ENCODE assay signal across 8 cellular contexts in the genomic region with DNA sequence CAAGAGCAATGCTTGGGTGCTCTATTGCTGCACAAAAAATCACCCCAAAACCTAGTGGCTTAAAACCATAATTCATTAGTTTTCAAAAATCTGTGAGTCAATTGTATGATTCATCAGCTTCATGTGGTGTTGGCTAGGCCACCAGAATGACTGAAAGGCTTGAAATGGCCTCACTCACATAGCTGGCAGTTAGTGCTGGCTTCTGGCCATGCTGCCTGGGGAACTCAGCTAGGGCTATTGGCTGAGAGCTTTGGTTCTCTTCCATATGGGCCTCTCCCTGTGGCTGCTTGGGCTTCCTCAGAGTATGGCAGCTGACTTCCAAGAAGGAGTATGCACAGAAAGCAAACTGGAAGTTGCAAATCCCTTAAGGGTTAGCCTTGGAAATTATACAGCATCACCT. TPM values are rescaled to one million over a fixed set of nuclear protein-coding genes. Genes with fewer than 3 reads are reported as not detected.
DNase-seq lines count a peak whose midpoint lies in the region; ATAC-seq and TF ChIP-seq lines count a peak whose summit lies in the region.

No MANE protein-coding gene starts in this region.

- H3K36me3 Mint-ChIP-seq in MCF 10A (ENCODE audit: insufficient read depth, unreplicated experiment), result peaks cover 13% of the 10 kb centered on the region

- DNase-seq in MCF 10A (ENCODE audit: unreplicated experiment) (peak; percentile 94), breast epithelium (ENCODE audit: low spot score in 2 of 2) (no peak), RWPE2 (ENCODE audit: low spot score) (peak; percentile 75), epithelial cell of prostate (ENCODE audit: low read depth, low spot score) (peak; percentile 61), NCI-H1694 (lab: John Stamatoyannopoulos, UW) (no peak), colonic mucosa (no peak)

- H3K27me3 Mint-ChIP-seq in MCF 10A (ENCODE audit: insufficient read depth, unreplicated experiment), result peaks cover 4% of the 10 kb centered on the region

- ATAC-seq in RWPE2 (ENCODE audit: low read depth), result peak; percentile 35; the same call in 2 of the 3 replicates
- ATAC-seq in GM19395 (IDR thresholded peaks at IDR 0.05; ENCODE audit: unreplicated experiment), result no peak
- ATAC-seq in HG03439 (IDR thresholded peaks at IDR 0.05; ENCODE audit: unreplicated experiment), result no peak

- H3K36me3 ChIP-seq in breast epithelium (no peaks in the 10 kb centered on the region), RWPE2 (ENCODE audit: low read depth) (no peaks in the 10 kb centered on the region), colonic mucosa (no peaks in the 10 kb centered on the region)

- CTCF ChIA-PET in MCF 10A (lab: Yijun Ruan, JAX), result interaction anchor here (0.6 to 2.4 kb wide), 5 partner anchors 8 to 750 kb away, joined by 3 to 7 read pairs (median 3); no protein-coding TSS in a partner anchor

- H3K4me1 Mint-ChIP-seq in MCF 10A (ENCODE audit: insufficient read depth, unreplicated experiment), result peaks cover 6% of the 10 kb centered on the region

- H3K4me3 Mint-ChIP-seq in MCF 10A (ENCODE audit: unreplicated experiment), result no peak overlapping the region

- peak overlapping the region; percentile 69 for H3K27ac Mint-ChIP-seq in MCF 10A (ENCODE audit: low read depth, unreplicated experiment)

- H3K27ac ChIP-seq in breast epithelium (no peak overlapping the region), RWPE2 (ENCODE audit: poor library complexity, severe bottlenecking) (peak overlapping the region; percentile 97), epithelial cell of prostate (peak overlapping the region; percentile 81), colonic mucosa (no peak overlapping the region)

- TF ChIP-seq CTCF in MCF 10A (IDR thresholded peaks at IDR 0.05; ENCODE audit: unreplicated experiment) (no peak), breast epithelium (IDR thresholded peaks at IDR 0.05) (no peak), RWPE2 (IDR thresholded peaks at IDR 0.05; ENCODE audit: poor library complexity, severe bottlenecking) (no peak), colonic mucosa (IDR thresholded peaks at IDR 0.05) (no peak)

- peaks cover 0 to 6% of the 10 kb centered on the region in 2 donors for H3K27me3 ChIP-seq in breast epithelium
- H3K27me3 ChIP-seq in RWPE2 (ENCODE audit: insufficient read depth, poor library complexity, severe bottlenecking), result no peaks in the 10 kb centered on the region
- H3K27me3 ChIP-seq in colonic mucosa, result no peaks in the 10 kb centered on the region

- BruUV-seq in MCF 10A (replicated peaks; lab: Mats Ljungman, UMichigan), result no TSS peak

- H3K4me1 ChIP-seq in breast epithelium (peaks cover 0 to 3% of the 10 kb centered on the region in 2 donors), RWPE2 (ENCODE audit: insufficient read depth, poor library complexity, severe bottlenecking) (peaks cover 23% of the 10 kb centered on the region), colonic mucosa (no peaks in the 10 kb centered on the region)

- no peak overlapping the region for H3K9ac ChIP-seq in colonic mucosa (ENCODE audit: low read depth in 2 of 2, low read length in 2 of 2)

- peaks cover 8% of the 10 kb centered on the region for H3K9me3 Mint-ChIP-seq in MCF 10A (ENCODE audit: unreplicated experiment)

- intact Hi-C loops in MCF 10A (cut with micrococcal nuclease) (no loop called here), breast epithelium (cut with DNase I; ENCODE audit: low total_unique reads) (no loop called here), colonic mucosa (cut with DNase I) (no loop called here)

- POLR2A ChIA-PET in MCF 10A (lab: Yijun Ruan, JAX), result interaction anchor here (0.6 to 1.1 kb wide), 4 partner anchors 9 to 326 kb away, joined by 3 to 5 read pairs (median 4); no protein-coding TSS in a partner anchor

- TF ChIP-seq POLR2A in breast epithelium (IDR thresholded peaks at IDR 0.05), result no peak

- H3K4me3 ChIP-seq in breast epithelium, result no peak overlapping the region
- H3K4me3 ChIP-seq in RWPE2 (ENCODE audit: severe bottlenecking), result no peak overlapping the region
- no peak overlapping the region for H3K4me3 ChIP-seq in colonic mucosa

- peaks cover 0 to 9% of the 10 kb centered on the region in 2 donors for H3K9me3 ChIP-seq in breast epithelium
- peaks cover 4% of the 10 kb centered on the region for H3K9me3 ChIP-seq in RWPE2 (ENCODE audit: severe bottlenecking)
- no peaks in the 10 kb centered on the region for H3K9me3 ChIP-seq in colonic mucosa

RNA-seq across cellular contexts. Expression of a gene that starts 3.1 kb away (rescaled TPM):
- 21.8 and 24.7 TPM in 2 replicates for total RNA-seq in MCF 10A (2022)
- total RNA-seq in breast epithelium, result 10 to 100 TPM; 13.6 to 35.6 (median 23.3) TPM
- total RNA-seq in colonic mucosa, result 10 to 100 TPM; 19.0 to 21.3 TPM

Comparison
In these comparisons a context has a peak if more than half of its experiments do, and no peak if none do; other contexts are left out.
1. DNase-seq: peak in MCF 10A (single experiment), RWPE2 (single experiment) and epithelial cell of prostate (single experiment); none in breast epithelium (0 of 2), NCI-H1694 (single experiment) and colonic mucosa (single experiment).
2. H3K27ac ChIP-seq: peak in RWPE2 (single experiment) and epithelial cell of prostate (single experiment); none in breast epithelium (0 of 2) and colonic mucosa (single experiment).